In the genomic region with DNA sequence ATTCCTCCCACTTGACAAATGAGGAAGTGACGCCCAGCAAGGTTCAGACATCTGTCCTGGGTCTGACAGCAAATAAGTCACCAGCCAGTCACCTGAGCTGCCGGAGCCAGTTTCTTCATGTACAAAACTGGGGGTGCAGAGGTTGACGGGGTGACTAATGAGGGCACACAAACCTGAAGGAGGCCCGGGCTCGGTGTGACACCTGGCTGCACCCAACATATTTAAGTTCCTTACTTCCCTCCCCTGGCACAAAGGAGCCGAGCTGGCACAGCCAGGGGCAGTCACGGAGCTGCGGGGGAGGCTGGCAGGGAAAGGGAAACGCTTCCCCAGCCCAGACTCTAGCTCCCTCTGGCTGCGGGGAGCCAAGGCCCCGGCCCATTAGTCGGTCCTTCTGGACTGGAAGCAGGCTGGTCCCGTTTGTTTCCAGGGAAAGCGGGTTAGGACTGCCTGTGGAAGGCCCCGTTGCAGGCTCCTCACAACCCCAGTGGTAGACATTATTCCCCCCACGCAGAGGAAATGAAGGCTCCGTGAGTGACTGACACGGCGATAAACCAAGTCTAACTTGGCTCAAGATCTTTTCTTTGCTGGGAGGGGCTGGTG, we compare ENCODE assay signal across 8 cellular contexts. TPM values are rescaled to one million over a fixed set of nuclear protein-coding genes. Genes with fewer than 3 reads are reported as not detected.
DNase-seq lines count a peak whose midpoint lies in the region; ATAC-seq and TF ChIP-seq lines count a peak whose summit lies in the region.

No MANE protein-coding gene starts in this region.

- ATAC-seq in naive thymus-derived CD4-positive, alpha-beta T cell, result no peak

- TF ChIP-seq POLR2A in esophagus muscularis mucosa (IDR thresholded peaks at IDR 0.05; ENCODE audit: low read depth) (no peak), tibial nerve (IDR thresholded peaks at IDR 0.05) (no peak)

- peaks cover 62 to 79% (median 77%) of the 10 kb centered on the region in 4 donors for H3K4me1 ChIP-seq in esophagus muscularis mucosa
- H3K4me1 ChIP-seq in naive thymus-derived CD4-positive, alpha-beta T cell (ENCODE audit: control insufficient read depth in 2 of 2, insufficient read depth in 2 of 2, low read length in 2 of 2), result peaks cover 17 to 19% of the 10 kb centered on the region in 2 donors
- peaks cover 0 to 60% (median 18%) of the 10 kb centered on the region in 4 donors for H3K4me1 ChIP-seq in tibial nerve

- POLR2A ChIA-PET in naive thymus-derived CD4-positive, alpha-beta T cell (lab: Charles Lee), result interaction anchor here (0.8 to 5.0 kb wide), 17 partner anchors 10 to 494 kb away, joined by 3 to 65 read pairs (median 5); a partner anchor contains a TSS

- H3K4me3 ChIP-seq in esophagus muscularis mucosa, result peak overlapping the region; percentile 75 to 78 (median 77)
- peak overlapping the region; percentile 95 for H3K4me3 ChIP-seq in naive thymus-derived CD4-positive, alpha-beta T cell (ENCODE audit: low read length)
- H3K4me3 ChIP-seq in tibial nerve, result peak overlapping the region; percentile 59 to 91 (median 64)

- DNase-seq in NCI-H2171 treated with DMSO at 0.1 percent for 48 hours (lab: John Stamatoyannopoulos, UW), result peak; percentile 48
- no peak for DNase-seq in NCI-H2171 (lab: John Stamatoyannopoulos, UW)
- DNase-seq in NCI-H1694 (lab: John Stamatoyannopoulos, UW), result peak; percentile 6
- DNase-seq in activated CD8-positive, alpha-beta memory T cell treated with anti-CD3 and anti-CD28 coated beads, Interleukin-2, amount 50 U/mL, for 4 hours, result peak; percentile 41
- DNase-seq in esophagus muscularis mucosa (ENCODE audit: extremely low spot score), result peak; percentile 91
- DNase-seq in naive thymus-derived CD4-positive, alpha-beta T cell, result peak in 7 of 9 donors; percentile 20 to 41 (median 37)
- DNase-seq in tibial nerve (ENCODE audit: low spot score in 2 of 2), result no peak
- no peak for DNase-seq in GM19238 (ENCODE audit: insufficient read length, low spot score)

- TF ChIP-seq EP300 in esophagus muscularis mucosa (IDR thresholded peaks at IDR 0.05) (no peak), tibial nerve (IDR thresholded peaks at IDR 0.05) (peak in 1 of 2 donors; percentile 7)

- H3K27me3 ChIP-seq in esophagus muscularis mucosa, result no peaks in the 10 kb centered on the region
- no peaks in the 10 kb centered on the region for H3K27me3 ChIP-seq in naive thymus-derived CD4-positive, alpha-beta T cell (ENCODE audit: control insufficient read depth in 2 of 2, insufficient read depth in 2 of 2, low read length in 2 of 2)
- no peaks in the 10 kb centered on the region for H3K27me3 ChIP-seq in tibial nerve

- H3K27ac ChIP-seq in esophagus muscularis mucosa (replicated peaks in 1 of 4) (peak overlapping the region; percentile 88 to 91 (median 90)), tibial nerve (peak overlapping the region; percentile 35 to 92 (median 85))
- peak overlapping the region; percentile 80 for H3K27ac ChIP-seq in naive thymus-derived CD4-positive, alpha-beta T cell (ENCODE audit: low read depth, low read length)

- peak; percentile 80 to 83 (median 81) for TF ChIP-seq CTCF in esophagus muscularis mucosa (IDR thresholded peaks at IDR 0.05)
- peak; percentile 59 to 79 (median 66) for TF ChIP-seq CTCF in tibial nerve (IDR thresholded peaks at IDR 0.05)

- H3K9me3 ChIP-seq in esophagus muscularis mucosa (no peaks in the 10 kb centered on the region), tibial nerve (no peaks in the 10 kb centered on the region)
- no peaks in the 10 kb centered on the region for H3K9me3 ChIP-seq in naive thymus-derived CD4-positive, alpha-beta T cell (ENCODE audit: control insufficient read depth in 2 of 3, low read length in 3 of 3)

- peaks cover 0 to 18% (median 2%) of the 10 kb centered on the region in 5 donors for H3K36me3 Mint-ChIP-seq in naive thymus-derived CD4-positive, alpha-beta T cell

- intact Hi-C loops in esophagus muscularis mucosa (cut with DNase I), result loop anchor here (5.0 kb wide), 3 partner anchors 47 to 132 kb away; no protein-coding TSS in a partner anchor
- intact Hi-C loops in naive thymus-derived CD4-positive, alpha-beta T cell (cut with micrococcal nuclease), result loop anchor here (1.0 to 10.0 kb wide), 3 partner anchors 133 to 315 kb away; no protein-coding TSS in a partner anchor

- no peaks in the 10 kb centered on the region for H3K36me3 ChIP-seq in esophagus muscularis mucosa
- no peaks in the 10 kb centered on the region for H3K36me3 ChIP-seq in naive thymus-derived CD4-positive, alpha-beta T cell (ENCODE audit: control insufficient read depth in 2 of 3, insufficient read depth in 3 of 3, low read length in 3 of 3)
- H3K36me3 ChIP-seq in tibial nerve, result peaks cover 0 to 3% (median 0%) of the 10 kb centered on the region in 3 donors

- CTCF ChIA-PET in naive thymus-derived CD4-positive, alpha-beta T cell (lab: Charles Lee), result interaction anchor here (0.6 to 6.5 kb wide), 10 partner anchors 11 to 1681 kb away, joined by 3 to 40 read pairs (median 4); a partner anchor contains a TSS

- H3K27ac Mint-ChIP-seq in naive thymus-derived CD4-positive, alpha-beta T cell, result peak overlapping the region; percentile 88 to 94 (median 92)

- peaks cover 0 to 4% (median 0%) of the 10 kb centered on the region in 11 donors for H3K9me3 Mint-ChIP-seq in naive thymus-derived CD4-positive, alpha-beta T cell

- WGBS in esophagus muscularis mucosa, result 26% methylated on average over 8 of the region's 19 CpGs
- whole genome bisulfite sequencing in tibial nerve, 2 donors, result 28 to 47% methylated on average over 17 to 19 of the region's 19 CpGs

- peaks cover 42 to 71% (median 66%) of the 10 kb centered on the region in 7 donors for H3K4me1 Mint-ChIP-seq in naive thymus-derived CD4-positive, alpha-beta T cell

- no peaks in the 10 kb centered on the region for H3K27me3 Mint-ChIP-seq in naive thymus-derived CD4-positive, alpha-beta T cell

- H3K4me3 Mint-ChIP-seq in naive thymus-derived CD4-positive, alpha-beta T cell, result peak overlapping the region; percentile 88 to 99 (median 92)

RNA-seq across cellular contexts. Expression of a gene that starts 2.3 kb away (rescaled TPM):
- total RNA-seq in esophagus muscularis mucosa, result 10 to 100 TPM; 14.4 to 81.6 (median 46.3) TPM
- 1 to 10 TPM in 4 of 5 experiments, under 1 TPM in 1; 0.94 to 3.3 (median 1.6) TPM for total RNA-seq in naive thymus-derived CD4-positive, alpha-beta T cell
- polyA plus RNA-seq in naive thymus-derived CD4-positive, alpha-beta T cell, result 1 to 10 TPM; 1.0 to 2.4 TPM
- total RNA-seq in tibial nerve, result 1 to 10 TPM in 2 of 4 donors, under 1 TPM in 1, not detected in 1; 0.63 to 2.8 (median 2.7) TPM

Comparison
In these comparisons a context has a peak if more than half of its experiments do, and no peak if none do; other contexts are left out.
1. DNase-seq: peak in NCI-H2171 treated with DMSO at 0.1 percent for 48 hours (single experiment), NCI-H1694 (single experiment), activated CD8-positive, alpha-beta memory T cell treated with anti-CD3 and anti-CD28 coated beads, Interleukin-2, amount 50 U/mL, for 4 hours (single experiment), esophagus muscularis mucosa (single experiment) and naive thymus-derived CD4-positive, alpha-beta T cell (7 of 9); none in NCI-H2171 (single experiment), tibial nerve (0 of 2) and GM19238 (single experiment).
2. Peak in every context shown above with its lines, with median percentiles within 50 percentile points of each other: H3K27ac ChIP-seq and H3K4me3 ChIP-seq.